Comparison of ENCODE assay signal across 8 cellular contexts in the genomic region with DNA sequence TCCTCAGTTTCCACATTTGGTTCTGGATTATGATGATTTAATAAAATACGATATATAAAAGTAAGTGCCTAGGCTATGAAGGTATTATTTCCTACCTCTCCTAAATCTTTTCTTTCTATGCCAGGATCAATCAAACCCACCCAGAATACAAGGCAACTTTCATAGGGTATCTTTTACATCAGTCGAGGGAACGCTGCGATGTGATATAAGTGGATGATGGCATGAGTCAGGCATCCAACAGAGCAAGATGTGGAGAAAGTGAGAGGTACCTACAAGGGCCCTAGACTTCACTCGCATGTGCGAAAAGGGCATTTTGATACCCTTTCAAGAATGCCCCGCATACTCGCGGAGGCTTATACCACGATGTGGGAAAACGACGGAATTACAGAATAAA. TPM values are rescaled to one million over a fixed set of nuclear protein-coding genes. Genes with fewer than 3 reads are reported as not detected.
A peak's percentile ranks its signal among the peaks of the same experiment; 100 is the strongest.
DNase-seq lines count a peak whose midpoint lies in the region; ATAC-seq and TF ChIP-seq lines count a peak whose summit lies in the region.

No MANE protein-coding gene starts in this region.

- no peak overlapping the region for H3K9ac ChIP-seq in duodenal mucosa (ENCODE audit: low read depth in 1 of 2, low read length in 2 of 2)

- no peak for TF ChIP-seq POLR2A in adrenal gland (IDR thresholded peaks at IDR 0.05)

- 15 to 28% (median 19%) methylated on average over 9 to 12 of the region's 12 CpGs for WGBS in adrenal gland, 4 donors

- H3K9me3 Mint-ChIP-seq in nephron progenitor cell, result no peaks in the 10 kb centered on the region

- peak; percentile 17 for DNase-seq in DMS114 treated with DMSO at 0.1 percent for 48 hours (lab: John Stamatoyannopoulos, UW; ENCODE audit: unreplicated experiment)
- DNase-seq in NCI-H510A (lab: John Stamatoyannopoulos, UW), result peak; percentile 56
- DNase-seq in nephron progenitor cell, result no peak
- DNase-seq in activated CD4-positive, CD25-positive, alpha-beta regulatory T cell (lab: John Stamatoyannopoulos, UW), result no peak
- no peak for DNase-seq in adrenal gland

- H3K27ac ChIP-seq in duodenal mucosa (ENCODE audit: low read depth, low read length), result no peak overlapping the region
- H3K27ac ChIP-seq in adrenal gland, result peak overlapping the region in 1 of 5 donors; percentile 65

- TF ChIP-seq CTCF in nephron progenitor cell (IDR thresholded peaks at IDR 0.05), result no peak
- no peak for TF ChIP-seq CTCF in adrenal gland (IDR thresholded peaks at IDR 0.05)

- H3K27me3 ChIP-seq in duodenal mucosa (ENCODE audit: control insufficient read depth in 1 of 2, insufficient read depth in 2 of 2, low read length in 2 of 2) (peaks cover 9 to 31% of the 10 kb centered on the region in 2 donors), adrenal gland (no peaks in the 10 kb centered on the region)

- intact Hi-C loops in adrenal gland (cut with DNase I), result no loop called here

- H3K27me3 Mint-ChIP-seq in nephron progenitor cell (ENCODE audit: low read depth, poor library complexity), result peaks cover 24% of the 10 kb centered on the region

- ATAC-seq in GM21390 (IDR thresholded peaks at IDR 0.05; ENCODE audit: unreplicated experiment), result no peak
- no peak for ATAC-seq in HG03159 (IDR thresholded peaks at IDR 0.05; ENCODE audit: unreplicated experiment)

- peaks cover 0 to 3% of the 10 kb centered on the region in 2 donors for H3K4me1 ChIP-seq in duodenal mucosa (ENCODE audit: control insufficient read depth in 1 of 2, insufficient read depth in 2 of 2, low read length in 2 of 2)
- H3K4me1 ChIP-seq in adrenal gland (replicated peaks in 1 of 2), result peaks cover 0 to 5% of the 10 kb centered on the region in 2 donors

- H3K36me3 Mint-ChIP-seq in nephron progenitor cell (ENCODE audit: low read depth), result no peaks in the 10 kb centered on the region

- H3K4me3 ChIP-seq in duodenal mucosa (ENCODE audit: low read depth in 1 of 2, low read length in 2 of 2) (peak overlapping the region; percentile 69 to 74), adrenal gland (peak overlapping the region in 2 of 4 donors; percentile 66 to 72)

- H3K9me3 ChIP-seq in duodenal mucosa (ENCODE audit: control insufficient read depth in 1 of 2, low read length in 2 of 2), result no peaks in the 10 kb centered on the region
- H3K9me3 ChIP-seq in adrenal gland (replicated peaks in 1 of 3), result no peaks in the 10 kb centered on the region

- peak overlapping the region; percentile 21 for H3K27ac Mint-ChIP-seq in nephron progenitor cell

- H3K4me3 Mint-ChIP-seq in nephron progenitor cell, result peak overlapping the region; percentile 91

- peaks cover 22% of the 10 kb centered on the region for H3K4me1 Mint-ChIP-seq in nephron progenitor cell

- H3K36me3 ChIP-seq in duodenal mucosa (ENCODE audit: control insufficient read depth in 1 of 2, insufficient read depth in 2 of 2, low read length in 2 of 2), result no peaks in the 10 kb centered on the region
- H3K36me3 ChIP-seq in adrenal gland (replicated peaks in 1 of 2), result no peaks in the 10 kb centered on the region

RNA-seq across cellular contexts. Expression of gene TTLL7, which starts 0.7 kb away (rescaled TPM):
- total RNA-seq in adrenal gland, result 1 to 10 TPM in 5 of 8 donors, under 1 TPM in 3; 0.06 to 6.3 (median 1.9) TPM
- polyA plus RNA-seq in adrenal gland, result 1 to 10 TPM; 2.4 to 7.6 (median 5.2) TPM

Comparison
In these comparisons a context has a peak if more than half of its experiments do, and no peak if none do; other contexts are left out.
1. DNase-seq: peak in DMS114 treated with DMSO at 0.1 percent for 48 hours (single experiment) and NCI-H510A (single experiment); none in nephron progenitor cell (single experiment), activated CD4-positive, CD25-positive, alpha-beta regulatory T cell (0 of 4) and adrenal gland (0 of 7).